In genomic region chr4:38674206-38675144, GRCh38 we compare ENCODE assay signal across 1 cellular context.
TF ChIP-seq lines count a peak whose summit lies in the region.

No MANE protein-coding gene starts in this region.

TF ChIP-seq in HepG2, 621 proteins besides CTCF, POLR2A, EP300 and RAD21 (continued from another document and continues in another):
- no peak for TF ChIP-seq GABPA (IDR thresholded peaks at IDR 0.05; ENCODE audit: low read depth, low read length)
- no peak for TF ChIP-seq GABPA (CRISPR knock-in tag; IDR thresholded peaks at IDR 0.05; ENCODE audit: low read depth)
- TF ChIP-seq DMAP1 (CRISPR knock-in tag; IDR thresholded peaks at IDR 0.05) = no peak
- no peak for TF ChIP-seq ZNF33B (CRISPR knock-in tag; IDR thresholded peaks at IDR 0.05)
- TF ChIP-seq MTERF4 (CRISPR knock-in tag; IDR thresholded peaks at IDR 0.05) = no peak
- TF ChIP-seq LBX2 (CRISPR knock-in tag; IDR thresholded peaks at IDR 0.05; ENCODE audit: borderline replicate concordance) = no peak
- no peak for TF ChIP-seq ZNF556 (CRISPR knock-in tag; IDR thresholded peaks at IDR 0.05; ENCODE audit: borderline replicate concordance)
- no peak for TF ChIP-seq JUND (CRISPR knock-in tag; IDR thresholded peaks at IDR 0.05)
- no peak for TF ChIP-seq NFE2L2 (IDR thresholded peaks at IDR 0.05; ENCODE audit: low read length)
- TF ChIP-seq ZNF766 (CRISPR knock-in tag; IDR thresholded peaks at IDR 0.05; ENCODE audit: borderline replicate concordance) = no peak
- TF ChIP-seq NONO (IDR thresholded peaks at IDR 0.05) = no peak
- TF ChIP-seq NONO (CRISPR knock-in tag; conservative IDR thresholded peaks at IDR 0.05) = 0 out of 2 replicates have a peak, but pooled peaks have one; percentile 13
- no peak for TF ChIP-seq AHDC1 (CRISPR knock-in tag; IDR thresholded peaks at IDR 0.05; ENCODE audit: borderline replicate concordance)
- TF ChIP-seq NCOA2 (CRISPR knock-in tag; IDR thresholded peaks at IDR 0.05) = no peak
- no peak for TF ChIP-seq ZNF784 (CRISPR knock-in tag; IDR thresholded peaks at IDR 0.05; ENCODE audit: borderline replicate concordance)
- TF ChIP-seq ZMAT3 (CRISPR knock-in tag; conservative IDR thresholded peaks at IDR 0.05) = no peak
- 0 out of 2 replicates have a peak, but pooled peaks have one; percentile 49 for TF ChIP-seq HNF1B (CRISPR knock-in tag; IDR thresholded peaks at IDR 0.05)
- no peak for TF ChIP-seq ATRX (CRISPR knock-in tag; IDR thresholded peaks at IDR 0.05; ENCODE audit: borderline replicate concordance)
- TF ChIP-seq RXRB (CRISPR knock-in tag; IDR thresholded peaks at IDR 0.05; ENCODE audit: borderline replicate concordance) = 0 out of 2 replicates have a peak, but pooled peaks have one; percentile 13
- no peak for TF ChIP-seq LRRFIP1 (CRISPR knock-in tag; conservative IDR thresholded peaks at IDR 0.05)
- no peak for TF ChIP-seq ZNF768 (CRISPR knock-in tag; IDR thresholded peaks at IDR 0.05)
- no peak for TF ChIP-seq ZNF790 (CRISPR knock-in tag; IDR thresholded peaks at IDR 0.05; ENCODE audit: borderline replicate concordance)
- TF ChIP-seq HBP1 (CRISPR knock-in tag; IDR thresholded peaks at IDR 0.05; ENCODE audit: low read depth) = no peak
- TF ChIP-seq ZNF281 (CRISPR knock-in tag; IDR thresholded peaks at IDR 0.05; ENCODE audit: borderline replicate concordance) = no peak
- TF ChIP-seq RBM22 (optimal IDR thresholded peaks at IDR 0.05; ENCODE audit: low read length) = peak; percentile 93
- no peak for TF ChIP-seq HOMEZ (CRISPR knock-in tag; IDR thresholded peaks at IDR 0.05; ENCODE audit: low read depth)
- no peak for TF ChIP-seq SMARCC2 (IDR thresholded peaks at IDR 0.05)
- no peak for TF ChIP-seq ZNF296 (CRISPR knock-in tag; conservative IDR thresholded peaks at IDR 0.05)
- TF ChIP-seq NPAS2 (CRISPR knock-in tag; IDR thresholded peaks at IDR 0.05; ENCODE audit: borderline replicate concordance) = no peak
- no peak for TF ChIP-seq ELF4 (CRISPR knock-in tag; IDR thresholded peaks at IDR 0.05; ENCODE audit: borderline replicate concordance)
- TF ChIP-seq STAT5B (CRISPR knock-in tag; IDR thresholded peaks at IDR 0.05) = no peak
- 0 out of 2 replicates have a peak, but pooled peaks have one; percentile 37 for TF ChIP-seq ZNF292 (CRISPR knock-in tag; IDR thresholded peaks at IDR 0.05; ENCODE audit: borderline replicate concordance, low read depth)
- TF ChIP-seq ZNF670 (CRISPR knock-in tag; IDR thresholded peaks at IDR 0.05; ENCODE audit: borderline replicate concordance) = no peak
- TF ChIP-seq ZNF30 (CRISPR knock-in tag; IDR thresholded peaks at IDR 0.05) = no peak
- no peak for TF ChIP-seq ZNF607 (CRISPR knock-in tag; IDR thresholded peaks at IDR 0.05; ENCODE audit: borderline replicate concordance)
- TF ChIP-seq KMT2A (CRISPR knock-in tag; IDR thresholded peaks at IDR 0.05) = no peak
- peak; percentile 62 for TF ChIP-seq POLR2AphosphoS5 (IDR thresholded peaks at IDR 0.05; ENCODE audit: low read depth, low read length)
- no peak for TF ChIP-seq ZNF234 (CRISPR knock-in tag; conservative IDR thresholded peaks at IDR 0.05)
- TF ChIP-seq SSRP1 (CRISPR knock-in tag; IDR thresholded peaks at IDR 0.05) = no peak
- TF ChIP-seq SP5 (CRISPR knock-in tag; IDR thresholded peaks at IDR 0.05; ENCODE audit: borderline replicate concordance, low read depth) = 0 out of 2 replicates have a peak, but pooled peaks have one; percentile 6
- TF ChIP-seq SMARCE1 (IDR thresholded peaks at IDR 0.05; ENCODE audit: borderline replicate concordance) = no peak
- TF ChIP-seq ZNF543 (CRISPR knock-in tag; IDR thresholded peaks at IDR 0.05) = no peak
- no peak for TF ChIP-seq TAF15 (IDR thresholded peaks at IDR 0.05; ENCODE audit: low read depth, low read length, poor library complexity, severe bottlenecking)
